10 cellular contexts compared by ENCODE assay signal in genomic region chr21:35390013-35390776, GRCh38.
A peak's percentile ranks its signal among the peaks of the same experiment; 100 is the strongest.
DNase-seq lines count a peak whose midpoint lies in the region; ATAC-seq and TF ChIP-seq lines count a peak whose summit lies in the region.
"Had no signal": no experiment of that assay in that cellular context is flagged by ENCODE, and none has a peak within 500 bp of the region (broad histone marks: within the 10 kb centered on the region; RNA-seq: fewer than 3 reads in every experiment).

No MANE protein-coding gene starts in this region.

- no peaks in the 10 kb centered on the region for H3K36me3 Mint-ChIP-seq in HFFc6 (ENCODE audit: low read depth)
- no peaks in the 10 kb centered on the region for H3K36me3 Mint-ChIP-seq in mesothelial cell of epicardium
- H3K36me3 Mint-ChIP-seq: WTC11 had no signal

- H3K27ac ChIP-seq in SJCRH30, result peak overlapping the region; percentile 62

- no peak for ATAC-seq in GM18867 (IDR thresholded peaks at IDR 0.05; ENCODE audit: unreplicated experiment)
- ATAC-seq: WTC11 had no signal

- H3K9me3 Mint-ChIP-seq in HFFc6 (no peaks in the 10 kb centered on the region), mesothelial cell of epicardium (peaks cover 12% of the 10 kb centered on the region)

- peaks cover 18% of the 10 kb centered on the region for H3K4me1 ChIP-seq in SJCRH30

- no peak overlapping the region for H3K27ac Mint-ChIP-seq in HFFc6
- no peak overlapping the region for H3K27ac Mint-ChIP-seq in mesothelial cell of epicardium
- H3K27ac Mint-ChIP-seq: WTC11 had no signal

- TF ChIP-seq CTCF in HFFc6 (IDR thresholded peaks at IDR 0.05) (no peak), mesothelial cell of epicardium (IDR thresholded peaks at IDR 0.05; ENCODE audit: unreplicated experiment) (no peak)

- no peaks in the 10 kb centered on the region for H3K27me3 ChIP-seq in SJCRH30

- no peak overlapping the region for H3K4me3 ChIP-seq in SJCRH30

- no peak overlapping the region for H3K4me3 Mint-ChIP-seq in HFFc6
- no peak overlapping the region for H3K4me3 Mint-ChIP-seq in mesothelial cell of epicardium
- H3K4me3 Mint-ChIP-seq: WTC11 had no signal

- peak; percentile 53 for DNase-seq in AG20443 (ENCODE audit: low spot score)
- peak; percentile 48 for DNase-seq in HFFc6
- DNase-seq in SJCRH30, result peak; percentile 91 to 92
- peak; percentile 92 for DNase-seq in glomerular visceral epithelial cell (ENCODE audit: extremely low spot score)
- no peak for DNase-seq in GM19238 (ENCODE audit: insufficient read length, low spot score)
- no peak for DNase-seq in dedifferentiated amniotic fluid mesenchymal stem cell (ENCODE audit: extremely low spot score)
- no peak for DNase-seq in mesothelial cell of epicardium (ENCODE audit: low spot score in 2 of 2, unreplicated experiment in 2 of 2)
- DNase-seq: activated naive CD4-positive, alpha-beta T cell treated with Interleukin-2 at 50 U/mL for 16 hours had no signal

- no peaks in the 10 kb centered on the region for H3K36me3 ChIP-seq in SJCRH30

- H3K9me3 ChIP-seq in SJCRH30 (replicated peaks), result 0 out of 2 replicates have a peak, but pooled peaks cover 5% of the 10 kb centered on the region

- H3K4me1 Mint-ChIP-seq in HFFc6 (ENCODE audit: low read depth) (peaks cover 19% of the 10 kb centered on the region), mesothelial cell of epicardium (no peaks in the 10 kb centered on the region)
- H3K4me1 Mint-ChIP-seq: WTC11 had no signal

- H3K27me3 Mint-ChIP-seq in HFFc6 (ENCODE audit: insufficient read depth) (no peaks in the 10 kb centered on the region), mesothelial cell of epicardium (ENCODE audit: low read depth) (no peaks in the 10 kb centered on the region)

Comparison
In these comparisons a context has a peak if more than half of its experiments do, and no peak if none do; other contexts are left out.
1. DNase-seq: peak in AG20443 (single experiment), HFFc6 (single experiment), SJCRH30 (2 of 2) and glomerular visceral epithelial cell (single experiment); none in GM19238 (single experiment), dedifferentiated amniotic fluid mesenchymal stem cell (single experiment) and mesothelial cell of epicardium (0 of 2).